Comparison of ENCODE assay signal across 8 cellular contexts in the genomic region with DNA sequence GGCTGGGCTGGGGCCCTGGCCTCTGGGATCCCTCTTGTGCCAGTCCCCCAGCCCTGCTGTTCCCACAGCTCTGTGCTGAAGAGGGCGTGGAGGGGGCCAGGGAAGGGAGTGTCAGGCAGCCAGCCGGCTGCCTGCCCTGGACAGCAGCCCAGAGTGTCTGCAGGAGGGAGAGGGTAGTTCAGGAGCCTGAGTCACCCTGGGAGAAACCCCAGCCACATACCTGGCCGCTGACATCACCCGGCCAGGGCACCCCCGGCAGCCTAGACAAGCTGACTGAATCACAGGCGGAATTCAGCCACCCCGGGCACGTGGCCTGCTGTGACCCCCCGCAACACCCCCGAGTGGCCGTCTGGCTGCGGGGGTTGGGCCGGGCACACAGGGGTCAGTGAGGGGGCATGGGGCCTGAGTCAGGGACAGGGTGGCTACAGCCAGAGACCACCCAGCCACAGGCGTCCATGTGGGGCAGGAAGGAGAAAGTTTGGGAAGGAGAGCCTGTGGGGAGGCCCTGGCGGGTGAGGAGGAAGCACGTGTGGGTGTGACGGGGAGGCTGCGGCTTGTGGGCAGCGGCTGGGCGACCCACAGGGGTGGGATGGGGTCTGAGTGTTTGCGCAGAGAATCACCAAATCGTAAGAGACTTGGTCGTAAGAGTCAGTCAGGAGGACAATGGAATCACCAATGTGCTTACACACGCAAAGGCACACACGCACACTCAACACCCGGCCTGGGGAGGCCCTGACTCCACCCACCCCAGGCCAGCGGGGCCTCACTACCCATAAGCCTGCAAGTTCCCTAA. TPM values are rescaled to one million over a fixed set of nuclear protein-coding genes. Genes with fewer than 3 reads are reported as not detected.
DNase-seq lines count a peak whose midpoint lies in the region; ATAC-seq and TF ChIP-seq lines count a peak whose summit lies in the region.

No MANE protein-coding gene starts in this region.

- ATAC-seq in GM19463 (IDR thresholded peaks at IDR 0.05; ENCODE audit: unreplicated experiment) = peak; percentile 77
- no peak for ATAC-seq in GM21717 (IDR thresholded peaks at IDR 0.05; ENCODE audit: unreplicated experiment)

- H3K4me3 ChIP-seq in AG04449 (ENCODE audit: low read depth, low read length) (peak overlapping the region; percentile 42), fibroblast of the aortic adventitia (ENCODE audit: low read depth, low read length) (peak overlapping the region; percentile 48), neuron (ENCODE audit: low read length) (peak overlapping the region; percentile 11), uterus (no peak overlapping the region)

- H3K9me3 Mint-ChIP-seq in activated T-helper 2 cell treated with anti-CD3 and anti-CD28 coated beads, Interferon-gamma antibody, Interleukin-2, Interleukin-4, amounts not matched to agents 10 μg/mL and 5 μg/mL and 100 μg/mL, durations not matched to agents 14 hours and 24 hours and 36 hours = no peaks in the 10 kb centered on the region

- H3K36me3 ChIP-seq in neuron (ENCODE audit: insufficient read depth, low read length) (no peaks in the 10 kb centered on the region), uterus (no peaks in the 10 kb centered on the region)

- CTCF ChIA-PET in AG04449 (lab: Yijun Ruan, JAX) = interaction anchor here (0.9 to 5.8 kb wide), 9 partner anchors 10 to 53 kb away, joined by 3 to 29 read pairs (median 7); a partner anchor contains a TSS

- H3K27ac Mint-ChIP-seq in activated T-helper 2 cell treated with anti-CD3 and anti-CD28 coated beads, Interferon-gamma antibody, Interleukin-2, Interleukin-4, amounts not matched to agents 10 μg/mL and 5 μg/mL and 100 μg/mL, durations not matched to agents 14 hours and 24 hours and 36 hours = peak overlapping the region; percentile 74

- TF ChIP-seq POLR2A in uterus (IDR thresholded peaks at IDR 0.05) = no peak

- H3K27me3 Mint-ChIP-seq in activated T-helper 2 cell treated with anti-CD3 and anti-CD28 coated beads, Interferon-gamma antibody, Interleukin-2, Interleukin-4, amounts not matched to agents 10 μg/mL and 5 μg/mL and 100 μg/mL, durations not matched to agents 14 hours and 24 hours and 36 hours (ENCODE audit: low read depth) = peaks cover 4% of the 10 kb centered on the region

- peaks cover 3% of the 10 kb centered on the region for H3K27me3 ChIP-seq in neuron (ENCODE audit: insufficient read depth, low read length)
- H3K27me3 ChIP-seq in uterus = no peaks in the 10 kb centered on the region

- TF ChIP-seq CTCF in AG04449 (IDR thresholded peaks at IDR 0.05; ENCODE audit: insufficient read depth, low read length, missing control alignments) (no peak), fibroblast of the aortic adventitia (IDR thresholded peaks at IDR 0.05; ENCODE audit: insufficient read depth, low read length) (no peak), uterus (IDR thresholded peaks at IDR 0.05) (peak in 2 of 4 experiments; percentile 4 to 7)

- no peak overlapping the region for H2AFZ ChIP-seq in neuron (ENCODE audit: low read depth, low read length)

- H3K4me1 Mint-ChIP-seq in activated T-helper 2 cell treated with anti-CD3 and anti-CD28 coated beads, Interferon-gamma antibody, Interleukin-2, Interleukin-4, amounts not matched to agents 10 μg/mL and 5 μg/mL and 100 μg/mL, durations not matched to agents 14 hours and 24 hours and 36 hours (ENCODE audit: low read depth) = peaks cover 31% of the 10 kb centered on the region

- H3K4me1 ChIP-seq in neuron (ENCODE audit: insufficient read depth, low read length) (peaks cover 15% of the 10 kb centered on the region), uterus (peaks cover 0 to 8% of the 10 kb centered on the region in 2 donors)

- H3K27ac ChIP-seq in uterus = peak overlapping the region; percentile 81 to 86

- H3K4me3 Mint-ChIP-seq in activated T-helper 2 cell treated with anti-CD3 and anti-CD28 coated beads, Interferon-gamma antibody, Interleukin-2, Interleukin-4, amounts not matched to agents 10 μg/mL and 5 μg/mL and 100 μg/mL, durations not matched to agents 14 hours and 24 hours and 36 hours (ENCODE audit: low read depth) = no peak overlapping the region

- H3K36me3 Mint-ChIP-seq in activated T-helper 2 cell treated with anti-CD3 and anti-CD28 coated beads, Interferon-gamma antibody, Interleukin-2, Interleukin-4, amounts not matched to agents 10 μg/mL and 5 μg/mL and 100 μg/mL, durations not matched to agents 14 hours and 24 hours and 36 hours (ENCODE audit: low read depth) = no peaks in the 10 kb centered on the region

- POLR2A ChIA-PET in AG04449 (lab: Yijun Ruan, JAX) = interaction anchor here (0.6 to 3.7 kb wide), 6 partner anchors 9 to 22 kb away, joined by 3 to 37 read pairs (median 4); a partner anchor contains a TSS

- DNase-seq in AG04449 (ENCODE audit: low read depth, low spot score) = peak; percentile 98
- peak; percentile 75 to 96 for DNase-seq in NOMO-1 (lab: John Stamatoyannopoulos, UW; ENCODE audit: unreplicated experiment in 2 of 2)
- DNase-seq in activated T-helper 2 cell treated with anti-CD3 and anti-CD28 coated beads, Interferon-gamma antibody, Interleukin-2, Interleukin-4, amounts not matched to agents 10 μg/mL and 5 μg/mL and 100 μg/mL, durations not matched to agents 14 hours and 24 hours and 36 hours (ENCODE audit: low spot score) = no peak
- peak; percentile 99 for DNase-seq in fibroblast of the aortic adventitia (ENCODE audit: low read depth)
- DNase-seq in uterus = peak; percentile 94 to 96

- H3K9me3 ChIP-seq in neuron (ENCODE audit: low read length) (no peaks in the 10 kb centered on the region), uterus (no peaks in the 10 kb centered on the region)

- intact Hi-C loops in activated T-helper 2 cell treated with anti-CD3 and anti-CD28 coated beads, Interferon-gamma antibody, Interleukin-2, Interleukin-4, amounts not matched to agents 10 μg/mL and 5 μg/mL and 100 μg/mL, durations not matched to agents 14 hours and 24 hours and 36 hours (cut with micrococcal nuclease) = no loop called here
- intact Hi-C loops in uterus (cut with DNase I; ENCODE audit: low total_unique reads) = no loop called here

RNA-seq across cellular contexts. Expression of a gene that starts 11.9 kb away (rescaled TPM):
- total RNA-seq in activated T-helper 2 cell treated with anti-CD3 and anti-CD28 coated beads, Interferon-gamma antibody, Interleukin-2, Interleukin-4, amounts not matched to agents 10 μg/mL and 5 μg/mL and 100 μg/mL, durations not matched to agents 14 hours and 24 hours and 36 hours = 10.2 and 10.9 TPM in 2 replicates
- total RNA-seq in fibroblast of the aortic adventitia (ENCODE audit: low replicate concordance) (0.33 and 0.81 TPM in 2 replicates), uterus (10 to 100 TPM in 2 of 4 donors, 1 to 10 TPM in 1, not detected in 1; 8.1 to 52.1 (median 28.6) TPM)

RNA-seq across cellular contexts. Expression of a gene that starts 32.2 kb away (rescaled TPM):
- 114 and 118 TPM in 2 replicates for total RNA-seq in activated T-helper 2 cell treated with anti-CD3 and anti-CD28 coated beads, Interferon-gamma antibody, Interleukin-2, Interleukin-4, amounts not matched to agents 10 μg/mL and 5 μg/mL and 100 μg/mL, durations not matched to agents 14 hours and 24 hours and 36 hours
- 109 and 111 TPM in 2 replicates for total RNA-seq in fibroblast of the aortic adventitia (ENCODE audit: low replicate concordance)
- 100 to 1,000 TPM in 1 of 4 donors, 10 to 100 TPM in 3; 37.9 to 130 (median 68.0) TPM for total RNA-seq in uterus

RNA-seq across cellular contexts. Expression of a gene that starts 40.9 kb away (rescaled TPM):
- total RNA-seq in activated T-helper 2 cell treated with anti-CD3 and anti-CD28 coated beads, Interferon-gamma antibody, Interleukin-2, Interleukin-4, amounts not matched to agents 10 μg/mL and 5 μg/mL and 100 μg/mL, durations not matched to agents 14 hours and 24 hours and 36 hours = 4.0 and 8.1 TPM in 2 replicates
- total RNA-seq in fibroblast of the aortic adventitia (ENCODE audit: low replicate concordance) (5.7 and 26.8 TPM in 2 replicates), uterus (1 to 10 TPM in 3 of 4 donors, not detected in 1; 5.9 to 9.0 (median 7.0) TPM)

RNA-seq across cellular contexts. Expression of a gene that starts 42.3 kb away (rescaled TPM):
- 2.5 and 3.1 TPM in 2 replicates for total RNA-seq in activated T-helper 2 cell treated with anti-CD3 and anti-CD28 coated beads, Interferon-gamma antibody, Interleukin-2, Interleukin-4, amounts not matched to agents 10 μg/mL and 5 μg/mL and 100 μg/mL, durations not matched to agents 14 hours and 24 hours and 36 hours
- total RNA-seq in fibroblast of the aortic adventitia (ENCODE audit: low replicate concordance) (0.99 and 2.4 TPM in 2 replicates), uterus (10 to 100 TPM in 1 of 4 donors, not detected in 3; 42.5 TPM)

RNA-seq across cellular contexts. Expression of a gene that starts 49.5 kb away (rescaled TPM):
- total RNA-seq in activated T-helper 2 cell treated with anti-CD3 and anti-CD28 coated beads, Interferon-gamma antibody, Interleukin-2, Interleukin-4, amounts not matched to agents 10 μg/mL and 5 μg/mL and 100 μg/mL, durations not matched to agents 14 hours and 24 hours and 36 hours = 16.1 and 16.7 TPM in 2 replicates
- 3.0 and 5.7 TPM in 2 replicates for total RNA-seq in fibroblast of the aortic adventitia (ENCODE audit: low replicate concordance)
- 10 to 100 TPM in 1 of 4 donors, 1 to 10 TPM in 2, under 1 TPM in 1; 0.26 to 11.3 (median 3.5) TPM for total RNA-seq in uterus

Comparison
In these comparisons a context has a peak if more than half of its experiments do, and no peak if none do; other contexts are left out.
1. H3K4me3 ChIP-seq: peak in AG04449 (single experiment), fibroblast of the aortic adventitia (single experiment) and neuron (single experiment); none in uterus (0 of 2).